Comparison of ENCODE assay signal across 8 cellular contexts in the genomic region with DNA sequence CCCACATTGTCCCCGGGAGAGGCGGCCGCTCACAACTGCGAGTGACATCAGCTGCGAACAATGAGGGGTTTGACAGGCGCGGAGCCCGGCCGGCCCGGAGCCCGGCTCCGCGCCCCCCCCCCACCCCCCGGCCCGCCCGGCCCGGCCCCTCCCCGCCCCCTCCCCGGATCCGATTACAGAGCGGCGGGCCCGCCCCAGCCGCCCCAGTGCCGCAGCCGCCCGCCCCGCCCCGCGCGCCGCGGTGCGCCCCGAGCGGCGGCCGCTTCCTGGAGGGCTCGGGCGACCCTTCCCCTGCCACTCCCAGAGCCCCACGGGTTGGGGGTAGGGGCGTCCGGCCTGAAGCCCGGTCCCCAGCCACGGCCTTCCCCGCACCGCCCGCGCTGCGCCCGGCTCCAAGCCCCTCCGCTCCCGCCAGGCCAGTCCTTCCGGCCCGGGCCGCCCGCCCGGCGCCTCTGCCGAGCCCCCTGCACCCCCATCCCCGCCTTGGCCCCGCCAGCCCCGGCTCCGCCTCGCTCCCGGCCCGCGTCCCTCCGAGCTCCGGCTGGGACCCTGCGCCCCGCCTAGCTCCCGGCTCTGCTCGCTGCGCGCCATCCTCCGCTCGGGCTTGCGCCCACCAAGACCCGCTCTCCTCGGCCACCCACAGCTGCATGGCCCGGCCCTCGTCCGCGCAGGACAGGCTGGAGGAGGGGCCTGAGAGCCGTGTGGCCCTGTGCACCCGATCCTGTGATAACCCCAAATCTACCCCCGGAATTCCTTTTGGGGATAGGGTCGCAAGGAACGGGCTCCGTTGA. TPM values are rescaled to one million over a fixed set of nuclear protein-coding genes. Genes with fewer than 3 reads are reported as not detected.
DNase-seq lines count a peak whose midpoint lies in the region; ATAC-seq and TF ChIP-seq lines count a peak whose summit lies in the region.

Gene PCBP4 (minus strand): TSS at position 71 of the 791 bp plus-strand sequence. CDS start 6,214 bp downstream, outside the sequence.

- peaks cover 35 to 51% of the 10 kb centered on the region in 2 donors for H3K4me1 ChIP-seq in thoracic aorta (ENCODE audit: control insufficient read depth in 1 of 2, low read depth in 2 of 2)

- no peak for TF ChIP-seq CTCF in epithelial cell of proximal tubule (conservative IDR thresholded peaks at IDR 0.05; ENCODE audit: low read depth, low read length)
- no peak for TF ChIP-seq CTCF in thoracic aorta (IDR thresholded peaks at IDR 0.05)

- DNase-seq in AG08395 (ENCODE audit: low spot score) (peak; percentile 84), epithelial cell of proximal tubule (ENCODE audit: low read depth) (no peak), middle frontal gyrus (ENCODE audit: extremely low spot score, low spot score) (peak; percentile 66), thoracic aorta (ENCODE audit: low spot score) (no peak), SIG-M5 treated with dmso at 0.1 percent for 504 hours (lab: John Stamatoyannopoulos, UW; ENCODE audit: unreplicated experiment) (no peak)
- DNase-seq in Jurkat, Clone E6-1 (ENCODE audit: low read depth, low spot score): no peak

- CTCF ChIA-PET in activated CD8-positive, alpha-beta memory T cell treated with anti-CD3 and anti-CD28 coated beads for 36 hours (lab: Charles Lee): interaction anchor here (0.6 to 4.4 kb wide), 3 partner anchors 26 to 1459 kb away, joined by 3 to 15 read pairs (median 5); partner anchors contain the start of genes PARP3, POC1A and RRP9

- no peaks in the 10 kb centered on the region for H3K36me3 ChIP-seq in thoracic aorta

- ATAC-seq in GM18868 (IDR thresholded peaks at IDR 0.05; ENCODE audit: unreplicated experiment) (peak; percentile 62), thoracic aorta (ENCODE audit: insufficient number of reproducible peaks, low FRiP score, low read depth) (peak; percentile 67)

- no peaks in the 10 kb centered on the region for H3K9me3 ChIP-seq in thoracic aorta

- POLR2A ChIA-PET in activated CD8-positive, alpha-beta memory T cell treated with anti-CD3 and anti-CD28 coated beads for 36 hours (lab: Charles Lee): interaction anchor here (0.9 to 1.4 kb wide), 2 partner anchors 14 to 26 kb away, joined by 3 to 4 read pairs; partner anchors contain the start of genes PARP3 and RRP9

- no peaks in the 10 kb centered on the region for H3K27me3 ChIP-seq in thoracic aorta (replicated peaks; ENCODE audit: insufficient read depth)

- peak within 1 kb of the TSS; percentile 57 for H3K4me3 ChIP-seq in Jurkat, Clone E6-1 (ENCODE audit: low read length)
- H3K4me3 ChIP-seq in epithelial cell of proximal tubule (ENCODE audit: low read depth, low read length): peak within 1 kb of the TSS; percentile 75
- H3K4me3 ChIP-seq in thoracic aorta: peak within 1 kb of the TSS; percentile 98

- H3K27ac ChIP-seq in thoracic aorta: peak within 1 kb of the TSS; percentile 91 to 98

RNA-seq across cellular contexts. Expression of gene PCBP4, which starts in this region (rescaled TPM):
- polyA plus RNA-seq in Jurkat, Clone E6-1 (2012; ENCODE audit: insufficient read depth, insufficient read length): 39.1 TPM
- 10 to 100 TPM; 10.4 to 10.9 TPM for total RNA-seq in activated CD8-positive, alpha-beta memory T cell treated with anti-CD3 and anti-CD28 coated beads for 36 hours
- total RNA-seq in epithelial cell of proximal tubule (102 and 120 TPM in 2 replicates), thoracic aorta (100 to 1,000 TPM; 127 to 144 TPM)

Comparison
In these comparisons a context has a peak if more than half of its experiments do, and no peak if none do; other contexts are left out.
1. DNase-seq: peak in AG08395 (single experiment) and middle frontal gyrus (single experiment); none in Jurkat, Clone E6-1 (single experiment), epithelial cell of proximal tubule (single experiment), thoracic aorta (single experiment) and SIG-M5 treated with dmso at 0.1 percent for 504 hours (single experiment).
2. Peak in every context shown above with its lines, with median percentiles within 50 percentile points of each other: H3K4me3 ChIP-seq.